ENCODE assay signal across 13 cellular contexts in genomic region chr1:100459815-100460114, GRCh38.
DNase-seq lines count a peak whose midpoint lies in the region; ATAC-seq and TF ChIP-seq lines count a peak whose summit lies in the region.
"Had no signal": no experiment of that assay in that cellular context is flagged by ENCODE, and none has a peak within 500 bp of the region (broad histone marks: within the 10 kb centered on the region; RNA-seq: fewer than 3 reads in every experiment).

No MANE protein-coding gene starts in this region.

- H2AFZ ChIP-seq in GM23248 = peak overlapping the region; percentile 79

- H3K4me2 ChIP-seq in GM23248 (ENCODE audit: unreplicated experiment) = no peak overlapping the region
- H3K4me2 ChIP-seq: KMS-11 had no signal

- peaks cover 7% of the 10 kb centered on the region for H3K36me3 ChIP-seq in CD8-positive, alpha-beta T cell (ENCODE audit: insufficient read depth, low read length)
- H3K36me3 ChIP-seq in GM23248 (ENCODE audit: low read depth) = no peaks in the 10 kb centered on the region

- H3K27ac Mint-ChIP-seq in CD8-positive, alpha-beta T cell = peak overlapping the region; percentile 29
- no peak overlapping the region for H3K27ac Mint-ChIP-seq in WTC11
- peak overlapping the region in 9 of 10 donors; percentile 43 to 93 (median 87) for H3K27ac Mint-ChIP-seq in naive thymus-derived CD8-positive, alpha-beta T cell
- H3K27ac Mint-ChIP-seq: activated T-helper 1 cell treated with anti-CD3 and anti-CD28 coated beads, Interleukin-12 subunit alpha, Interleukin-12 subunit beta, Interleukin-2, Interleukin-4 antibody, amounts not matched to agents 30 ng/mL and 10 ng/mL and 1 ng/mL, durations not matched to agents 14 hours and 24 hours and 36 hours had no signal

- DNase-seq in CD8-positive, alpha-beta T cell = no peak
- DNase-seq in GM23248 (no peak), WTC11 (ENCODE audit: low spot score) (no peak), cortex of kidney (lab: John Stamatoyannopoulos, UW) (no peak), activated gamma-delta T cell (lab: John Stamatoyannopoulos, UW) (no peak)
- peak in 1 of 10 donors; percentile 8 for DNase-seq in naive thymus-derived CD8-positive, alpha-beta T cell

- no peaks in the 10 kb centered on the region for H3K9me2 ChIP-seq in GM23248 (ENCODE audit: insufficient read depth)

- H4K20me1 ChIP-seq in GM23248 (ENCODE audit: insufficient read depth) = no peaks in the 10 kb centered on the region

- POLR2A ChIA-PET in CD8-positive, alpha-beta T cell (lab: Charles Lee) = interaction anchor here (0.9 to 1.2 kb wide), 4 partner anchors 63 to 193 kb away, joined by 3 to 4 read pairs (median 3); partner anchors contain the start of gene RTCA
- POLR2A ChIA-PET in WTC11 (lab: Charles Lee) = interaction anchor here (1.4 kb wide), 1 partner anchor 194 kb away, joined by 4 read pairs; the partner anchor contains the start of gene RTCA
- POLR2A ChIA-PET in naive thymus-derived CD8-positive, alpha-beta T cell (lab: Charles Lee) = interaction anchor here (1.0 to 2.0 kb wide), 2 partner anchors 105 to 107 kb away, joined by 3 to 15 read pairs; partner anchors contain the start of gene CDC14A

- H3K79me2 ChIP-seq in GM23248 (ENCODE audit: insufficient read depth) = no peaks in the 10 kb centered on the region

- H3K4me1 Mint-ChIP-seq in CD8-positive, alpha-beta T cell (ENCODE audit: low read depth) = peaks cover 53% of the 10 kb centered on the region
- H3K4me1 Mint-ChIP-seq in WTC11 = peaks cover 44% of the 10 kb centered on the region
- H3K4me1 Mint-ChIP-seq in naive thymus-derived CD8-positive, alpha-beta T cell = peaks cover 21 to 44% (median 34%) of the 10 kb centered on the region in 4 donors

- no peak for TF ChIP-seq CTCF in CD8-positive, alpha-beta T cell (IDR thresholded peaks at IDR 0.05)
- TF ChIP-seq CTCF in WTC11 (IDR thresholded peaks at IDR 0.05) = peak; percentile 4; the same call in 1 of the 2 replicates

- no peaks in the 10 kb centered on the region for H3K27me3 Mint-ChIP-seq in CD8-positive, alpha-beta T cell (ENCODE audit: low read depth)
- peaks cover 17% of the 10 kb centered on the region for H3K27me3 Mint-ChIP-seq in WTC11 (ENCODE audit: low read depth)
- no peaks in the 10 kb centered on the region for H3K27me3 Mint-ChIP-seq in naive thymus-derived CD8-positive, alpha-beta T cell

- WGBS in GM23248 (ENCODE audit: low coverage in 1 of 2, low lambda C conversion rate in 2 of 2, missing lambda C conversion rate in 2 of 2), 2 experiments = 27 to 30% methylated on average over 4 of the region's 4 CpGs

- peaks cover 56% of the 10 kb centered on the region for H3K36me3 Mint-ChIP-seq in CD8-positive, alpha-beta T cell
- no peaks in the 10 kb centered on the region for H3K36me3 Mint-ChIP-seq in WTC11
- peaks cover 0 to 43% (median 6%) of the 10 kb centered on the region in 3 donors for H3K36me3 Mint-ChIP-seq in naive thymus-derived CD8-positive, alpha-beta T cell

- H3F3A ChIP-seq in GM23248 (ENCODE audit: insufficient read depth) = no peaks in the 10 kb centered on the region; the same call in 1 of the 2 replicates

- no peaks in the 10 kb centered on the region for H3K9me3 Mint-ChIP-seq in CD8-positive, alpha-beta T cell
- H3K9me3 Mint-ChIP-seq in WTC11 = no peaks in the 10 kb centered on the region
- no peaks in the 10 kb centered on the region for H3K9me3 Mint-ChIP-seq in naive thymus-derived CD8-positive, alpha-beta T cell
- H3K9me3 Mint-ChIP-seq: activated T-helper 1 cell treated with anti-CD3 and anti-CD28 coated beads, Interleukin-12 subunit alpha, Interleukin-12 subunit beta, Interleukin-2, Interleukin-4 antibody, amounts not matched to agents 30 ng/mL and 10 ng/mL and 1 ng/mL, durations not matched to agents 14 hours and 24 hours and 36 hours had no signal

- CTCF ChIA-PET in CD8-positive, alpha-beta T cell (lab: Charles Lee) = interaction anchor here (0.9 to 9.5 kb wide), 31 partner anchors 9 to 490 kb away, joined by 3 to 82 read pairs (median 9); partner anchors contain the start of genes CDC14A, DBT, RTCA and SLC35A3
- CTCF ChIA-PET in WTC11 (lab: Charles Lee) = interaction anchor here (0.6 to 2.1 kb wide), 19 partner anchors 10 to 650 kb away, joined by 3 to 21 read pairs (median 4); partner anchors contain the start of genes CDC14A, RTCA and TRMT13

- no peak overlapping the region for H3K9ac ChIP-seq in GM23248
- H3K9ac ChIP-seq: KMS-11 had no signal

- ATAC-seq in CD8-positive, alpha-beta T cell = no peak
- ATAC-seq in WTC11 (no peak), GM21360 (IDR thresholded peaks at IDR 0.05; ENCODE audit: unreplicated experiment) (no peak)
- ATAC-seq in naive thymus-derived CD8-positive, alpha-beta T cell = no peak

- no peaks in the 10 kb centered on the region for H3K27me3 ChIP-seq in CD8-positive, alpha-beta T cell (ENCODE audit: insufficient read depth, low read length)
- H3K27me3 ChIP-seq in GM23248 (replicated peaks; ENCODE audit: insufficient read depth) = no peaks in the 10 kb centered on the region
- H3K27me3 ChIP-seq: body of pancreas, heart right ventricle, stomach, upper lobe of left lung had no signal

- intact Hi-C loops in CD8-positive, alpha-beta T cell (cut with DNase I, micrococcal nuclease) = loop anchor here (1.0 to 10.0 kb wide), 13 partner anchors 37 to 652 kb away; partner anchors contain the start of genes CDC14A (in 1 of the 2), SASS6 (in 1 of the 2) and TRMT13 (in 1 of the 2)

- H3K4me1 ChIP-seq in CD8-positive, alpha-beta T cell (ENCODE audit: insufficient read depth, low read length) = peaks cover 17% of the 10 kb centered on the region
- no peaks in the 10 kb centered on the region for H3K4me1 ChIP-seq in GM23248 (ENCODE audit: insufficient read depth)
- H3K4me1 ChIP-seq: body of pancreas had no signal

- in situ Hi-C loops in GM23248 (cut with MboI) = loop anchor here (5.0 to 10.0 kb wide), 2 partner anchors 418 to 645 kb away; no protein-coding TSS in a partner anchor

- H3K9me3 ChIP-seq in CD8-positive, alpha-beta T cell (ENCODE audit: low read length) = no peaks in the 10 kb centered on the region
- no peaks in the 10 kb centered on the region for H3K9me3 ChIP-seq in GM23248 (ENCODE audit: low read depth)
- H3K9me3 ChIP-seq: body of pancreas, heart right ventricle, stomach, upper lobe of left lung had no signal

- no peak overlapping the region for H3K27ac ChIP-seq in CD8-positive, alpha-beta T cell (ENCODE audit: low read depth, low read length)
- H3K27ac ChIP-seq in GM23248 = no peak overlapping the region
- H3K27ac ChIP-seq: body of pancreas, heart right ventricle, KMS-11 had no signal

- no peak overlapping the region for H3K4me3 Mint-ChIP-seq in CD8-positive, alpha-beta T cell
- H3K4me3 Mint-ChIP-seq in WTC11 = no peak overlapping the region
- peak overlapping the region in 2 of 10 donors; percentile 29 to 60 for H3K4me3 Mint-ChIP-seq in naive thymus-derived CD8-positive, alpha-beta T cell
- H3K4me3 Mint-ChIP-seq: activated T-helper 1 cell treated with anti-CD3 and anti-CD28 coated beads, Interleukin-12 subunit alpha, Interleukin-12 subunit beta, Interleukin-2, Interleukin-4 antibody, amounts not matched to agents 30 ng/mL and 10 ng/mL and 1 ng/mL, durations not matched to agents 14 hours and 24 hours and 36 hours had no signal

- H3K4me3 ChIP-seq in CD8-positive, alpha-beta T cell (ENCODE audit: low read depth, low read length) = no peak overlapping the region
- H3K4me3 ChIP-seq in GM23248 = no peak overlapping the region
- H3K4me3 ChIP-seq: body of pancreas, heart right ventricle, stomach, upper lobe of left lung had no signal

TF ChIP-seq in WTC11, 78 proteins besides CTCF, POLR2A, EP300 and RAD21:
- TF ChIP-seq SMAD4 (CRISPR knock-in tag; IDR thresholded peaks at IDR 0.05) (no peak), EMX1 (CRISPR knock-in tag; IDR thresholded peaks at IDR 0.05) (no peak)
TF ChIP-seq in WTC11: peak in this region for 0.
